Comparison of ENCODE assay signal across 1 cellular context in genomic region chr16:67666032-67666537, GRCh38.
TF ChIP-seq lines count a peak whose summit lies in the region.

No MANE protein-coding gene starts in this region.

TF ChIP-seq in HepG2, 621 proteins besides CTCF, POLR2A, EP300 and RAD21 (continued from another document and continues in another):
- no peak for TF ChIP-seq ZFP82 (CRISPR knock-in tag; IDR thresholded peaks at IDR 0.05; ENCODE audit: borderline replicate concordance)
- TF ChIP-seq CHD4 (IDR thresholded peaks at IDR 0.05; ENCODE audit: borderline replicate concordance, low read length): no peak
- TF ChIP-seq GMEB2 (CRISPR knock-in tag; IDR thresholded peaks at IDR 0.05; ENCODE audit: low read depth): no peak
- no peak for TF ChIP-seq ZNF777 (CRISPR knock-in tag; IDR thresholded peaks at IDR 0.05)
- no peak; the same call in 1 of the 2 replicates for TF ChIP-seq ZNF670 (CRISPR knock-in tag; IDR thresholded peaks at IDR 0.05; ENCODE audit: borderline replicate concordance)
- TF ChIP-seq ZFP62 (CRISPR knock-in tag; IDR thresholded peaks at IDR 0.05): no peak
- TF ChIP-seq RNF219 (CRISPR knock-in tag; IDR thresholded peaks at IDR 0.05): no peak
- TF ChIP-seq IRF9 (CRISPR knock-in tag; IDR thresholded peaks at IDR 0.05; ENCODE audit: borderline replicate concordance): no peak; the same call in 1 of the 2 replicates
- no peak for TF ChIP-seq PHB2 (IDR thresholded peaks at IDR 0.05; ENCODE audit: partially characterized antibody)
- peak; percentile 66; the same call in 1 of the 2 replicates for TF ChIP-seq ZNF607 (CRISPR knock-in tag; IDR thresholded peaks at IDR 0.05; ENCODE audit: borderline replicate concordance)
- peak; percentile 70; the same call in 1 of the 2 replicates for TF ChIP-seq ZBTB7A (CRISPR knock-in tag; IDR thresholded peaks at IDR 0.05)
- TF ChIP-seq ZNF850 (CRISPR knock-in tag; conservative IDR thresholded peaks at IDR 0.05): no peak
- TF ChIP-seq ATM (IDR thresholded peaks at IDR 0.05; ENCODE audit: borderline replicate concordance): no peak
- no peak for TF ChIP-seq KDM1A (CRISPR knock-in tag; IDR thresholded peaks at IDR 0.05)
- TF ChIP-seq LRRFIP1 (CRISPR knock-in tag; conservative IDR thresholded peaks at IDR 0.05): no peak
- no peak for TF ChIP-seq ZNF513 (CRISPR knock-in tag; conservative IDR thresholded peaks at IDR 0.05)
- no peak for TF ChIP-seq TEF (CRISPR knock-in tag; IDR thresholded peaks at IDR 0.05)
- TF ChIP-seq KMT2B (CRISPR knock-in tag; IDR thresholded peaks at IDR 0.05): no peak
- no peak for TF ChIP-seq ARID2 (CRISPR knock-in tag; IDR thresholded peaks at IDR 0.05; ENCODE audit: borderline replicate concordance)
- TF ChIP-seq ZNF432 (CRISPR knock-in tag; IDR thresholded peaks at IDR 0.05; ENCODE audit: borderline replicate concordance): no peak
- TF ChIP-seq ZMAT5 (CRISPR knock-in tag; IDR thresholded peaks at IDR 0.05; ENCODE audit: borderline replicate concordance, low read depth): no peak
- no peak for TF ChIP-seq ZNF501 (CRISPR knock-in tag; IDR thresholded peaks at IDR 0.05)
- no peak for TF ChIP-seq ZEB1 (IDR thresholded peaks at IDR 0.05; ENCODE audit: insufficient replicate concordance, low read depth)
- no peak for TF ChIP-seq ZNF646 (CRISPR knock-in tag; IDR thresholded peaks at IDR 0.05)
- no peak; the same call in 1 of the 2 replicates for TF ChIP-seq ZBTB3 (CRISPR knock-in tag; IDR thresholded peaks at IDR 0.05; ENCODE audit: borderline replicate concordance, low read depth)
- TF ChIP-seq NBN (conservative IDR thresholded peaks at IDR 0.05): no peak
- no peak for TF ChIP-seq PRPF4 (IDR thresholded peaks at IDR 0.05; ENCODE audit: low read depth, low read length, poor library complexity, severe bottlenecking)
- 0 out of 2 replicates have a peak, but pooled peaks have one; percentile 24 for TF ChIP-seq RBAK (CRISPR knock-in tag; IDR thresholded peaks at IDR 0.05)
- TF ChIP-seq ZNF589 (CRISPR knock-in tag; conservative IDR thresholded peaks at IDR 0.05): 0 out of 2 replicates have a peak, but pooled peaks have one; percentile 49
- TF ChIP-seq ZNF232 (CRISPR knock-in tag; IDR thresholded peaks at IDR 0.05; ENCODE audit: borderline replicate concordance): no peak; the same call in none of the 2 replicates
- no peak for TF ChIP-seq FOXJ3 (CRISPR knock-in tag; IDR thresholded peaks at IDR 0.05; ENCODE audit: borderline replicate concordance)
- TF ChIP-seq ELF4 (CRISPR knock-in tag; IDR thresholded peaks at IDR 0.05; ENCODE audit: borderline replicate concordance): no peak
- no peak for TF ChIP-seq NR2C2 (CRISPR knock-in tag; IDR thresholded peaks at IDR 0.05; ENCODE audit: borderline replicate concordance)
- no peak for TF ChIP-seq ZNF235 (CRISPR knock-in tag; IDR thresholded peaks at IDR 0.05; ENCODE audit: borderline replicate concordance)
- no peak for TF ChIP-seq ZSCAN20 (CRISPR knock-in tag; IDR thresholded peaks at IDR 0.05; ENCODE audit: borderline replicate concordance)
- no peak for TF ChIP-seq ZNF557 (CRISPR knock-in tag; IDR thresholded peaks at IDR 0.05)
- no peak for TF ChIP-seq SRSF1 (optimal IDR thresholded peaks at IDR 0.05; ENCODE audit: low read depth, low read length)
- no peak for TF ChIP-seq NFIB (CRISPR knock-in tag; IDR thresholded peaks at IDR 0.05; ENCODE audit: borderline replicate concordance)
- TF ChIP-seq ZNF83 (CRISPR knock-in tag; IDR thresholded peaks at IDR 0.05; ENCODE audit: borderline replicate concordance): no peak
- TF ChIP-seq WIZ (CRISPR knock-in tag; IDR thresholded peaks at IDR 0.05): no peak
- no peak for TF ChIP-seq ATF6 (CRISPR knock-in tag; conservative IDR thresholded peaks at IDR 0.05)
- no peak for TF ChIP-seq MBD4 (IDR thresholded peaks at IDR 0.05; ENCODE audit: borderline replicate concordance, low read length)
- TF ChIP-seq ZNF737 (CRISPR knock-in tag; IDR thresholded peaks at IDR 0.05; ENCODE audit: borderline replicate concordance): no peak
- peak; percentile 44; the same call in 1 of the 2 replicates for TF ChIP-seq GATAD2A (CRISPR knock-in tag; IDR thresholded peaks at IDR 0.05)
- no peak for TF ChIP-seq ZNF256 (CRISPR knock-in tag; conservative IDR thresholded peaks at IDR 0.05)
- no peak for TF ChIP-seq ZNF556 (CRISPR knock-in tag; IDR thresholded peaks at IDR 0.05; ENCODE audit: borderline replicate concordance)
- no peak for TF ChIP-seq HOXA7 (CRISPR knock-in tag; IDR thresholded peaks at IDR 0.05)
- no peak for TF ChIP-seq ZKSCAN5 (CRISPR knock-in tag; IDR thresholded peaks at IDR 0.05)
